In the genomic region with DNA sequence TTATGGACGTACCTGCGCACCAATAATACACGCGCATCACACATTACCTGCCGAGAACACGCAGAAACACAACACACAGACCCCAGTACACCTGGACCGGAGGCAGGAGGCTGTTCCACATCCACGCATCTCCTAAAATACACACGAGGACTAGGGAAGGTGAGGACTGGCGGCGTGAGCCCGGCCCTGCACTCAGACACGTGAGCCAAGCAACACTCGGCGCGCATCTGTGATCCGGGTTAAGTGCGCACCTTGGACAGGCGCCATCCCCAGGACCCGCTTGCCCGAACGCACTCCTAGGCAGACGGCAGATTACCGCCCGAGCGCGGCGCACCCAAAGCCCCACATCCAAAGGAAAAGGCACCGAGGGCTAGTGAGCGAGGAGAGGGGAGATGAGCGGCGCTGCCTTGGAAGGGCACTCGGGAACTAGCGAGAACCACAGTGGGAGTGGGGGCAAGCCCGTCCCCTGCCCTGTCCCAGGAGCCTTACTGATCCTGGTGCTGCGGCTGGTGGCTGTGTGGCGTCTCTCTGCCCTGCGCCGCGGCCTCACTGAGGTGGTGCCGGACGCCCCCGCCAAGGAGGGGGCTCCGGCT, we compare ENCODE assay signal across 8 cellular contexts. TPM values are rescaled to one million over a fixed set of nuclear protein-coding genes. Genes with fewer than 3 reads are reported as not detected.
DNase-seq lines count a peak whose midpoint lies in the region; ATAC-seq and TF ChIP-seq lines count a peak whose summit lies in the region.

No MANE protein-coding gene starts in this region.

- H3K4me3 ChIP-seq in effector memory CD4-positive, alpha-beta T cell (ENCODE audit: insufficient read depth, low read depth, low read length, poor library complexity, severe bottlenecking) = peak overlapping the region; percentile 74
- peak overlapping the region; percentile 61 for H3K4me3 ChIP-seq in thymus (ENCODE audit: low read length)

- no peaks in the 10 kb centered on the region for H3K27me3 ChIP-seq in effector memory CD4-positive, alpha-beta T cell (replicated peaks; ENCODE audit: control insufficient read depth, insufficient read depth, low read length, poor library complexity, severe bottlenecking)
- peaks cover 21% of the 10 kb centered on the region for H3K27me3 ChIP-seq in thymus (ENCODE audit: control insufficient read depth, insufficient read depth)

- H3K27ac ChIP-seq in 22Rv1 (peak overlapping the region; percentile 78), thymus (ENCODE audit: low read depth) (no peak overlapping the region)
- peak overlapping the region; percentile 42 for H3K27ac ChIP-seq in effector memory CD4-positive, alpha-beta T cell (ENCODE audit: insufficient read depth, low read length, poor library complexity, severe bottlenecking)

- H3K36me3 Mint-ChIP-seq in mesothelial cell of epicardium = peaks cover 2% of the 10 kb centered on the region

- DNase-seq in GM13977 (ENCODE audit: low spot score) = peak; percentile 37
- DNase-seq in T-helper 1 cell = peak in 3 of 5 donors; percentile 6 to 12 (median 10)
- peak in 1 of 3 donors; percentile 4 for DNase-seq in effector memory CD4-positive, alpha-beta T cell
- peak in 1 of 2 experiments; percentile 59 for DNase-seq in mesothelial cell of epicardium (ENCODE audit: low spot score in 2 of 2, unreplicated experiment in 2 of 2)
- no peak for DNase-seq in NOMO-1 (lab: John Stamatoyannopoulos, UW; ENCODE audit: unreplicated experiment in 2 of 2)

- H3K27ac Mint-ChIP-seq in mesothelial cell of epicardium = no peak overlapping the region

- ATAC-seq in HG03342 (IDR thresholded peaks at IDR 0.05; ENCODE audit: unreplicated experiment) = peak; percentile 30

- H3K36me3 ChIP-seq in effector memory CD4-positive, alpha-beta T cell (ENCODE audit: control insufficient read depth, insufficient read depth, low read length) = no peaks in the 10 kb centered on the region
- no peaks in the 10 kb centered on the region for H3K36me3 ChIP-seq in thymus (ENCODE audit: control insufficient read depth, insufficient read depth)

- peaks cover 10% of the 10 kb centered on the region for H3K4me1 ChIP-seq in effector memory CD4-positive, alpha-beta T cell (ENCODE audit: control insufficient read depth, insufficient read depth, low read length, poor library complexity, severe bottlenecking)
- peaks cover 11% of the 10 kb centered on the region for H3K4me1 ChIP-seq in thymus (ENCODE audit: control insufficient read depth, insufficient read depth, low read length)

- H3K4me3 Mint-ChIP-seq in mesothelial cell of epicardium = peak overlapping the region; percentile 68

- 11% methylated on average over 44 of the region's 44 CpGs for WGBS in thymus

- in situ Hi-C loops in GM13977 (cut with MboI; ENCODE audit: low pct_unique_long_range_greater_than_20kb, low sequenced_read_pairs, unreplicated experiment) = no loop called here

- H3K9me3 ChIP-seq in effector memory CD4-positive, alpha-beta T cell (ENCODE audit: control insufficient read depth, low read length) = no peaks in the 10 kb centered on the region
- H3K9me3 ChIP-seq in thymus (ENCODE audit: control insufficient read depth) = no peaks in the 10 kb centered on the region

- peaks cover 11% of the 10 kb centered on the region for H3K4me1 Mint-ChIP-seq in mesothelial cell of epicardium

- peaks cover 64% of the 10 kb centered on the region for H3K27me3 Mint-ChIP-seq in mesothelial cell of epicardium (ENCODE audit: low read depth)

- TF ChIP-seq CTCF in 22Rv1 (IDR thresholded peaks at IDR 0.05) = no peak
- TF ChIP-seq CTCF in GM13977 (IDR thresholded peaks at IDR 0.05; ENCODE audit: extremely low read depth, insufficient read depth, missing control alignments) = no peak
- no peak for TF ChIP-seq CTCF in mesothelial cell of epicardium (IDR thresholded peaks at IDR 0.05; ENCODE audit: unreplicated experiment)

- peaks cover 4% of the 10 kb centered on the region for H3K9me3 Mint-ChIP-seq in mesothelial cell of epicardium

RNA-seq across cellular contexts. Expression of gene GLS2, which starts 0.4 kb away (rescaled TPM):
- 2.2 to 2.9 TPM (median 2.9 TPM) in 3 replicates for total RNA-seq in mesothelial cell of epicardium
- 2.6 TPM for polyA plus RNA-seq in thymus

RNA-seq across cellular contexts. Expression of gene SPRYD4, which starts 19.2 kb away (rescaled TPM):
- total RNA-seq in mesothelial cell of epicardium = 5.7 to 6.0 TPM (median 5.7 TPM) in 3 replicates
- polyA plus RNA-seq in thymus = 1.8 TPM

RNA-seq across cellular contexts. Expression of gene MIP, which starts 33.1 kb away (rescaled TPM):
- not detected in 3 replicates for total RNA-seq in mesothelial cell of epicardium
- polyA plus RNA-seq in thymus = 0.02 TPM

RNA-seq across cellular contexts. Expression of gene RBMS2, which starts 34.1 kb away (rescaled TPM):
- total RNA-seq in mesothelial cell of epicardium = 78.0 to 89.3 TPM (median 84.3 TPM) in 3 replicates
- 4.9 TPM for polyA plus RNA-seq in thymus

RNA-seq across cellular contexts. Expression of gene TIMELESS, which starts 38.3 kb away (rescaled TPM):
- 26.3 to 27.9 TPM (median 27.6 TPM) in 3 replicates for total RNA-seq in mesothelial cell of epicardium
- polyA plus RNA-seq in thymus = 8.4 TPM

Comparison
In these comparisons a context has a peak if more than half of its experiments do, and no peak if none do; other contexts are left out.
1. DNase-seq: peak in GM13977 (single experiment) and T-helper 1 cell (3 of 5); none in NOMO-1 (0 of 2).